In genomic region chr6:11429577-11429976, GRCh38 we compare ENCODE assay signal across 11 cellular contexts.
DNase-seq lines count a peak whose midpoint lies in the region; ATAC-seq and TF ChIP-seq lines count a peak whose summit lies in the region.
"Had no signal": no experiment of that assay in that cellular context is flagged by ENCODE, and none has a peak within 500 bp of the region (broad histone marks: within the 10 kb centered on the region; RNA-seq: fewer than 3 reads in every experiment).

No MANE protein-coding gene starts in this region.

- H3K4me3 ChIP-seq in A673 (ENCODE audit: low read depth, low read length, poor library complexity, severe bottlenecking) (no peak overlapping the region), OCI-LY7 (ENCODE audit: low read depth, low read length, poor library complexity, severe bottlenecking) (no peak overlapping the region)
- H3K4me3 ChIP-seq: adrenal gland, ovary had no signal

- CTCF ChIA-PET in A673 (lab: Charles Lee): no interaction called here
- CTCF ChIA-PET in OCI-LY7 (lab: Charles Lee; ENCODE audit: unreplicated experiment): interaction anchor here (0.7 kb wide), 1 partner anchor 256 kb away, joined by 3 read pairs; no protein-coding TSS in a partner anchor

- no peak overlapping the region for H3K27ac ChIP-seq in A673 (ENCODE audit: low read depth, low read length, poor library complexity, severe bottlenecking)
- no peak overlapping the region for H3K27ac ChIP-seq in OCI-LY7 (ENCODE audit: low read depth, low read length, poor library complexity, severe bottlenecking)
- H3K27ac ChIP-seq: ovary had no signal

- H3K36me3 ChIP-seq in A673 (ENCODE audit: insufficient read depth, low read length, poor library complexity, severe bottlenecking): no peaks in the 10 kb centered on the region
- no peaks in the 10 kb centered on the region for H3K36me3 ChIP-seq in OCI-LY7 (ENCODE audit: insufficient read depth, low read length)
- H3K36me3 ChIP-seq: adrenal gland, ovary had no signal

- no peaks in the 10 kb centered on the region for H3K9me2 ChIP-seq in OCI-LY7 (ENCODE audit: insufficient read depth, low read length)

- DNase-seq in A673 (ENCODE audit: low spot score): peak; percentile 64
- no peak for DNase-seq in OCI-LY7 (ENCODE audit: low spot score)
- peak; percentile 39 for DNase-seq in iPS-NIHi11 (ENCODE audit: low spot score)
- DNase-seq in LoVo (ENCODE audit: low spot score): no peak
- no peak for DNase-seq in NCI-H1105 treated with DMSO at 0.1 percent for 48 hours (lab: John Stamatoyannopoulos, UW)
- DNase-seq in NCI-H1694 (lab: John Stamatoyannopoulos, UW): no peak
- DNase-seq in inferior parietal cortex (ENCODE audit: extremely low spot score): no peak
- DNase-seq: adrenal gland, DMS153, ovary had no signal

- H3K4me1 ChIP-seq in A673 (ENCODE audit: insufficient read depth, low read length, poor library complexity, severe bottlenecking) (peaks cover 24% of the 10 kb centered on the region), OCI-LY7 (ENCODE audit: insufficient read depth, low read length, poor library complexity, severe bottlenecking) (peaks cover 17% of the 10 kb centered on the region)

- peak overlapping the region; percentile 75 for H2AFZ ChIP-seq in OCI-LY7 (ENCODE audit: low read length)

- H3K9me3 ChIP-seq in A673 (ENCODE audit: low read depth, low read length, poor library complexity, severe bottlenecking): no peaks in the 10 kb centered on the region
- no peaks in the 10 kb centered on the region for H3K9me3 ChIP-seq in OCI-LY7 (ENCODE audit: low read length)
- H3K9me3 ChIP-seq: adrenal gland, ovary had no signal

- BruUV-seq in A673 (replicated peaks; lab: Mats Ljungman, UMichigan): no TSS peak
- BruUV-seq in OCI-LY7 (replicated peaks; lab: Mats Ljungman, UMichigan): no TSS peak

- intact Hi-C loops in A673 (cut with micrococcal nuclease; ENCODE audit: unreplicated experiment): no loop called here
- intact Hi-C loops in OCI-LY7 (cut with micrococcal nuclease; ENCODE audit: unreplicated experiment): no loop called here

- ATAC-seq in GM19438 (IDR thresholded peaks at IDR 0.05; ENCODE audit: low read depth, unreplicated experiment): peak; percentile 18

- 0 out of 2 replicates have a peak overlapping the region, but pooled peaks have one; percentile 5 for H3K4me2 ChIP-seq in OCI-LY7 (ENCODE audit: low read length)

- H3K27me3 ChIP-seq in A673 (replicated peaks; ENCODE audit: insufficient read depth, low read depth, low read length, poor library complexity): no peaks in the 10 kb centered on the region
- H3K27me3 ChIP-seq: adrenal gland, ovary had no signal

- POLR2A ChIA-PET in A673 (lab: Charles Lee; ENCODE audit: low non-redundant PET) (no interaction called here), OCI-LY7 (lab: Charles Lee) (interaction anchor here (0.5 to 2.9 kb wide), 7 partner anchors 9 to 48 kb away, joined by 3 to 10 read pairs (median 6); no protein-coding TSS in a partner anchor)

- H4K20me1 ChIP-seq in OCI-LY7 (ENCODE audit: insufficient read depth, low read length): no peaks in the 10 kb centered on the region

- TF ChIP-seq CTCF in A673 (conservative IDR thresholded peaks at IDR 0.05; ENCODE audit: low read depth, low read length): no peak
- TF ChIP-seq CTCF in OCI-LY7 (conservative IDR thresholded peaks at IDR 0.05; ENCODE audit: low read length): no peak

- no peaks in the 10 kb centered on the region for H3K79me2 ChIP-seq in OCI-LY7 (ENCODE audit: insufficient read depth, low read depth, low read length)

Comparison
In these comparisons a context has a peak if more than half of its experiments do, and no peak if none do; other contexts are left out.
1. DNase-seq: peak in A673 (single experiment) and iPS-NIHi11 (single experiment); none in OCI-LY7 (single experiment), LoVo (single experiment), NCI-H1105 treated with DMSO at 0.1 percent for 48 hours (single experiment), NCI-H1694 (single experiment) and inferior parietal cortex (single experiment).